In the genomic region with DNA sequence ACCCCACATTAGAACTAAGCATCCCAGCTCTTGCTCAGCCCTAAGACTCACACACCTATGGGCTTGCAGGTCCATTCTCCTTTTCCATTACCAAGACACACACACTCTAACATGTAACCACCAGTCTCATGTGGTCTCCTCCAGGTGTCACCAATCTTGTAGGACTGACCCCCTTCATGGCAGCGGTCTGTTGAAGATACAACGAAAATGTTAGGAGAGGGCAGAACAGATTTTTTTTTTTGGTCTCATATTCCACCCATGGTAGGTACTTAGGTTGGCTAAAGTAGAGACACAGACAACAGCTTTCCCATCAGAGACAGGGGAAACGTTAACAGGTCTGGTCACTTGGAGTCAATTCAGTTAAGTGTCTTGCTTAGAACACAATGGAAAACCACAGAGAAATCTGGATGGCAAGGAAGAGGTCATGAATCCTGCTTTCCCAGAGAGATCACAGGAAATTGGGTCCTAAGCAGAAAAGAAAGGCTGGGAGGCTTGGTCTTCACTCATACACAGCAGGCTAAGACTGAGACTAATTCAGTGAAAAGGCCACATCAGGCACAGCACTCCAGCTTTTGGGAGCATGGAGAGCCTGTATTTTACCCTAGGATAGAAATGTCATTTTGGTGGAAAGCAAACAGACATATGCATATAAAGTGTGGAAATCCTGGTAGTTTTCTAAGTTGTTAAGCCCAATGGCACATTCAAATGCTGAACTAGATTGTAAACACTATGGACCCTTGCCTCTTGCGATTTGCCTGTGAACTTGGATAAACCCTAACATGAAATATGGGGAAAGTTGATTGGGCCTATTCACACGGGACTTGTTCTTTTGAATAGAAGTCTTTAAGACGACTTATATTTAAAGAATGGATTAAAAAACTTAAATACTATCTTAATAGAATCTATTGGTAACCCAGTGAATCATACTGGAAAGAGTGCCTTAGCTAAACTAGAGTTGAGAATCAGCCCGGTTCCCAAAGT, we compare ENCODE assay signal across 17 cellular contexts. TPM values are rescaled to one million over a fixed set of nuclear protein-coding genes. Genes with fewer than 3 reads are reported as not detected.
A peak's percentile ranks its signal among the peaks of the same experiment; 100 is the strongest.
DNase-seq lines count a peak whose midpoint lies in the region; ATAC-seq and TF ChIP-seq lines count a peak whose summit lies in the region.
"Had no signal": no experiment of that assay in that cellular context is flagged by ENCODE, and none has a peak within 500 bp of the region (broad histone marks: within the 10 kb centered on the region; RNA-seq: fewer than 3 reads in every experiment).

No MANE protein-coding gene starts in this region.

- no peaks in the 10 kb centered on the region for H3K9me3 ChIP-seq in heart left ventricle
- H3K9me3 ChIP-seq in heart right ventricle: no peaks in the 10 kb centered on the region
- H3K9me3 ChIP-seq in lower lobe of right lung: no peaks in the 10 kb centered on the region
- H3K9me3 ChIP-seq in uterus: no peaks in the 10 kb centered on the region
- no peaks in the 10 kb centered on the region for H3K9me3 ChIP-seq in aorta (ENCODE audit: control insufficient read depth, low read length)
- H3K9me3 ChIP-seq: HAP-1 had no signal

- DNase-seq in heart left ventricle (no peak), heart right ventricle (no peak), epithelial cell of proximal tubule (ENCODE audit: low read depth) (no peak), lower lobe of right lung (no peak), uterus (no peak), aorta (no peak), lower leg skin (ENCODE audit: low spot score in 2 of 2) (no peak)
- no peak for DNase-seq in activated effector memory CD4-positive, alpha-beta T cell treated with anti-CD3 and anti-CD28 coated beads, Interleukin-2, amount 50 U/mL, for 16 hours
- DNase-seq: activated CD4-positive, alpha-beta T cell treated with anti-CD3 and anti-CD28 coated beads, Interleukin-2, amount 50 U/mL, for 1 hour; activated T-cell treated with anti-CD3 and anti-CD28 coated beads, Interleukin-2, amount 50 U/mL, for 72 hours; kidney; naive B cell; NCI-H187; NCI-H69; stimulated activated naive B cell treated with anti-CD40 and anti-IgM and Interleukin-4, amounts not matched to agents 10 μg/mL and 1 μg/mL and 100 μg/mL, for 72 hours; T-helper 9 cell had no signal

- no peak for ATAC-seq in heart left ventricle
- no peak for ATAC-seq in heart right ventricle
- no peak for ATAC-seq in lower lobe of right lung
- ATAC-seq in aorta (ENCODE audit: low FRiP score): no peak
- ATAC-seq: activated T-cell treated with anti-CD3 and anti-CD28 coated beads, Interleukin-2, amount 50 U/mL, for 72 hours; stimulated activated naive B cell treated with anti-CD40 and anti-IgM and Interleukin-4, amounts not matched to agents 10 μg/mL and 1 μg/mL and 100 μg/mL, for 72 hours had no signal

- TF ChIP-seq POLR2A in heart left ventricle (IDR thresholded peaks at IDR 0.05) (no peak), uterus (IDR thresholded peaks at IDR 0.05) (no peak), lower leg skin (IDR thresholded peaks at IDR 0.05) (no peak)

- intact Hi-C loops in heart left ventricle (cut with DNase I): loop anchor here in 2 of 10 donors (10.0 kb wide), 3 partner anchors 143 to 403 kb away; no protein-coding TSS in a partner anchor
- intact Hi-C loops in heart right ventricle (cut with DNase I): loop anchor here in 2 of 10 donors (10.0 kb wide), 2 partner anchors 403 to 413 kb away; no protein-coding TSS in a partner anchor
- intact Hi-C loops in lower lobe of right lung (cut with DNase I): no loop called here
- intact Hi-C loops in uterus (cut with DNase I; ENCODE audit: low total_unique reads): no loop called here
- intact Hi-C loops in aorta (cut with DNase I): loop anchor here (10.0 kb wide), 2 partner anchors 193 to 413 kb away; no protein-coding TSS in a partner anchor
- intact Hi-C loops in lower leg skin (cut with DNase I; ENCODE audit: low total_unique reads): no loop called here

- H3K4me3 ChIP-seq in heart left ventricle (peak overlapping the region in 7 of 12 donors; percentile 11 to 90 (median 66)), heart right ventricle (peak overlapping the region in 4 of 10 donors; percentile 58 to 77 (median 72)), epithelial cell of proximal tubule (ENCODE audit: low read depth, low read length) (peak overlapping the region; percentile 70), lower lobe of right lung (peak overlapping the region; percentile 63), uterus (no peak overlapping the region), aorta (ENCODE audit: low read length in 2 of 2) (peak overlapping the region in 1 of 2 donors; percentile 72), lower leg skin (ENCODE audit: low read depth, poor library complexity, severe bottlenecking) (no peak overlapping the region)
- H3K4me3 ChIP-seq: HAP-1 had no signal

- WGBS in heart left ventricle, 4 donors: 78 to 86% (median 81%) methylated on average over 7 of the region's 7 CpGs
- WGBS in heart right ventricle, 2 donors: 77 to 83% methylated on average over 7 of the region's 7 CpGs
- WGBS in aorta, 2 donors: 36 to 43% methylated on average over 7 of the region's 7 CpGs
- WGBS in lower leg skin, 2 donors: 86 to 88% methylated on average over 7 of the region's 7 CpGs

- H3K27ac ChIP-seq in heart left ventricle: peak overlapping the region in 2 of 12 donors; percentile 38 to 92
- peak overlapping the region in 1 of 10 donors; percentile 18 for H3K27ac ChIP-seq in heart right ventricle
- H3K27ac ChIP-seq in lower lobe of right lung: no peak overlapping the region
- peak overlapping the region; percentile 37 to 98 for H3K27ac ChIP-seq in uterus
- H3K27ac ChIP-seq in aorta (ENCODE audit: low read depth in 1 of 2, low read length in 2 of 2): peak overlapping the region in 1 of 2 donors; percentile 67

- peaks cover 0 to 64% (median 36%) of the 10 kb centered on the region in 9 donors for H3K36me3 ChIP-seq in heart left ventricle
- H3K36me3 ChIP-seq in heart right ventricle: peaks cover 0 to 65% (median 26%) of the 10 kb centered on the region in 9 donors
- H3K36me3 ChIP-seq in lower lobe of right lung: peaks cover 29% of the 10 kb centered on the region
- H3K36me3 ChIP-seq in uterus: no peaks in the 10 kb centered on the region
- peaks cover 7 to 10% of the 10 kb centered on the region in 2 donors for H3K36me3 ChIP-seq in aorta (ENCODE audit: control insufficient read depth in 1 of 2, insufficient read depth in 2 of 2, low read length in 1 of 2)

- peaks cover 0 to 37% (median 1%) of the 10 kb centered on the region in 12 donors for H3K4me1 ChIP-seq in heart left ventricle
- peaks cover 0 to 24% (median 0%) of the 10 kb centered on the region in 9 donors for H3K4me1 ChIP-seq in heart right ventricle
- peaks cover 29% of the 10 kb centered on the region for H3K4me1 ChIP-seq in lower lobe of right lung
- no peaks in the 10 kb centered on the region for H3K4me1 ChIP-seq in uterus
- peaks cover 4 to 6% of the 10 kb centered on the region in 2 donors for H3K4me1 ChIP-seq in aorta (ENCODE audit: control insufficient read depth in 1 of 2, insufficient read depth in 2 of 2, low read length in 2 of 2)

- H3K27me3 ChIP-seq in heart left ventricle (peaks cover 0 to 20% (median 0%) of the 10 kb centered on the region in 9 donors), heart right ventricle (peaks cover 0 to 46% (median 0%) of the 10 kb centered on the region in 7 donors), lower lobe of right lung (ENCODE audit: low read depth) (no peaks in the 10 kb centered on the region), uterus (no peaks in the 10 kb centered on the region), aorta (ENCODE audit: control insufficient read depth in 1 of 2, insufficient read depth in 2 of 2, low read length in 1 of 2) (no peaks in the 10 kb centered on the region)

- TF ChIP-seq CTCF in heart left ventricle (IDR thresholded peaks at IDR 0.05) (no peak), heart right ventricle (IDR thresholded peaks at IDR 0.05) (no peak), epithelial cell of proximal tubule (conservative IDR thresholded peaks at IDR 0.05; ENCODE audit: low read depth, low read length) (no peak), lower lobe of right lung (IDR thresholded peaks at IDR 0.05) (no peak), uterus (IDR thresholded peaks at IDR 0.05) (no peak), lower leg skin (IDR thresholded peaks at IDR 0.05) (no peak)

RNA-seq across cellular contexts. Expression of gene FN1, which starts 3.8 kb away (rescaled TPM):
- 1,000 to 10,000 TPM in 1 of 9 donors, 100 to 1,000 TPM in 8; 118 to 1,418 (median 343) TPM for total RNA-seq in heart left ventricle
- 100 to 1,000 TPM; 100 to 527 TPM for polyA plus RNA-seq in heart left ventricle
- total RNA-seq in heart right ventricle: 100 to 1,000 TPM in 8 of 10 donors, 10 to 100 TPM in 2; 67.8 to 888 (median 136) TPM
- polyA plus RNA-seq in heart right ventricle: 100 to 1,000 TPM in 1 of 2 donors, 10 to 100 TPM in 1; 72.7 to 802 TPM
- total RNA-seq in epithelial cell of proximal tubule: 890 and 962 TPM in 2 replicates
- total RNA-seq in lower lobe of right lung: 1,248 TPM
- 1,000 to 10,000 TPM in 1 of 4 donors, 100 to 1,000 TPM in 3; 218 to 1,074 (median 261) TPM for total RNA-seq in uterus
- total RNA-seq in aorta: 1,000 to 10,000 TPM; 4,393 to 6,899 TPM
- over 10,000 TPM in 1 of 2 donors, 100 to 1,000 TPM in 1; 916 to 12,965 TPM for polyA plus RNA-seq in aorta
- 100 to 1,000 TPM in 1 of 4 donors, 10 to 100 TPM in 3; 38.2 to 149 (median 52.8) TPM for total RNA-seq in lower leg skin

Comparison
In these comparisons a context has a peak if more than half of its experiments do, and no peak if none do; other contexts are left out.
1. H3K4me3 ChIP-seq: peak in heart left ventricle (7 of 12), epithelial cell of proximal tubule (single experiment) and lower lobe of right lung (single experiment); none in uterus (0 of 2) and lower leg skin (single experiment).
2. intact Hi-C loops: an anchor here in aorta (10.0 kb wide); none called in lower lobe of right lung, uterus and lower leg skin.